ENCODE assay signal across 15 cellular contexts in the genomic region with DNA sequence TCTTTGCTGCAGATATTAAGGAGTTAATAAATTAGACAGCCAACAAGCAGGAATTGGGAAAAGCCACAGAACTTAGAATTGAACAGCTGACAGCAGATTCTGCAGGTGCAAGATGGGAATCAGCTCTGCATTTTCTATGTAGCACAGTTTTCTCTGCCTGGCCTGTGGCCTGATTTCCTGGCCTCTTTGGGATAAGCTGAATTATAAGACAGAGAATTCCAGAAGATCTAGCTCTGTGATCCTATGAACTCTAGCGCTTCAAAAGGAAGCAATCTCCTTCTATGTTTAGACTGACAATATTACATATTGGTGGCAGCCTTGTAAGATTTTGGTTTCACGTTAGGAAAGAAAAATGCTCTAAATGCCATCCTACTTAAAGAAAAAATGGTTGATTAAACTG. TPM values are rescaled to one million over a fixed set of nuclear protein-coding genes. Genes with fewer than 3 reads are reported as not detected.
DNase-seq lines count a peak whose midpoint lies in the region; ATAC-seq and TF ChIP-seq lines count a peak whose summit lies in the region.
"Had no signal": no experiment of that assay in that cellular context is flagged by ENCODE, and none has a peak within 500 bp of the region (broad histone marks: within the 10 kb centered on the region; RNA-seq: fewer than 3 reads in every experiment).

No MANE protein-coding gene starts in this region.

- H3K9me3 Mint-ChIP-seq in activated naive CD8-positive, alpha-beta T cell treated with anti-CD3 and anti-CD28 coated beads, Interleukin-2, amount 50 U/mL, for 24 hours = no peaks in the 10 kb centered on the region
- H3K9me3 Mint-ChIP-seq: CD14-positive monocyte; CD8-positive, alpha-beta T cell had no signal

- H3K9ac ChIP-seq in OCI-LY1 (ENCODE audit: low read length) = no peak overlapping the region

- H3K4me1 Mint-ChIP-seq in activated naive CD8-positive, alpha-beta T cell treated with anti-CD3 and anti-CD28 coated beads, Interleukin-2, amount 50 U/mL, for 24 hours = no peaks in the 10 kb centered on the region
- H3K4me1 Mint-ChIP-seq: CD14-positive monocyte had no signal

- DNase-seq in medulla oblongata (ENCODE audit: extremely low spot score) (peak; percentile 52), NCI-H1092 (lab: John Stamatoyannopoulos, UW) (no peak), SJCRH30 (no peak)
- no peak for DNase-seq in activated naive CD8-positive, alpha-beta T cell treated with anti-CD3 and anti-CD28 coated beads, Interleukin-2, amount 50 U/mL, for 24 hours
- DNase-seq: BE2C; CD8-positive, alpha-beta T cell; COR-L47; DND-41; GDM1 had no signal

- H3K4me3 Mint-ChIP-seq in activated naive CD8-positive, alpha-beta T cell treated with anti-CD3 and anti-CD28 coated beads, Interleukin-2, amount 50 U/mL, for 24 hours = no peak overlapping the region
- H3K4me3 Mint-ChIP-seq: CD14-positive monocyte; CD8-positive, alpha-beta T cell had no signal

- H3K4me1 ChIP-seq in OCI-LY1 (ENCODE audit: insufficient read depth, low read length, severe bottlenecking) = peaks cover 83% of the 10 kb centered on the region
- no peaks in the 10 kb centered on the region for H3K4me1 ChIP-seq in SJCRH30
- H3K4me1 ChIP-seq: BE2C had no signal

- H2AFZ ChIP-seq in OCI-LY1 (ENCODE audit: low read length) = no peak overlapping the region

- no peaks in the 10 kb centered on the region for H3F3A ChIP-seq in OCI-LY1 (ENCODE audit: insufficient read depth, low read length)

- H3K36me3 Mint-ChIP-seq in activated naive CD8-positive, alpha-beta T cell treated with anti-CD3 and anti-CD28 coated beads, Interleukin-2, amount 50 U/mL, for 24 hours (ENCODE audit: low read depth) = no peaks in the 10 kb centered on the region
- H3K36me3 Mint-ChIP-seq: CD14-positive monocyte; CD8-positive, alpha-beta T cell had no signal

- H3K36me3 ChIP-seq in OCI-LY1 (ENCODE audit: insufficient read depth, low read length) (no peaks in the 10 kb centered on the region), SJCRH30 (no peaks in the 10 kb centered on the region)
- H3K36me3 ChIP-seq: BE2C had no signal

- no peaks in the 10 kb centered on the region for H4K20me1 ChIP-seq in OCI-LY1 (ENCODE audit: insufficient read depth, low read length)

- H3K27me3 ChIP-seq in OCI-LY1 (ENCODE audit: insufficient read depth, low read length) (no peaks in the 10 kb centered on the region), SJCRH30 (no peaks in the 10 kb centered on the region)
- H3K27me3 ChIP-seq: BE2C had no signal

- H3K27ac Mint-ChIP-seq in activated naive CD8-positive, alpha-beta T cell treated with anti-CD3 and anti-CD28 coated beads, Interleukin-2, amount 50 U/mL, for 24 hours = no peak overlapping the region
- H3K27ac Mint-ChIP-seq: CD14-positive monocyte; CD8-positive, alpha-beta T cell had no signal

- no peak for ATAC-seq in activated naive CD8-positive, alpha-beta T cell treated with anti-CD3 and anti-CD28 coated beads, Interleukin-2, amount 50 U/mL, for 24 hours
- ATAC-seq: CD8-positive, alpha-beta T cell; HCT116 had no signal

- TF ChIP-seq CTCF in OCI-LY1 (IDR thresholded peaks at IDR 0.05; ENCODE audit: low read length) = no peak

- no peaks in the 10 kb centered on the region for H3K9me2 ChIP-seq in OCI-LY1 (ENCODE audit: low read depth, low read length)

- no peak overlapping the region for H3K4me2 ChIP-seq in OCI-LY1 (ENCODE audit: low read length)

- H3K27ac ChIP-seq in OCI-LY1 (ENCODE audit: low read depth, low read length, poor library complexity, severe bottlenecking) = peak overlapping the region; percentile 35
- peak overlapping the region; percentile 62 for H3K27ac ChIP-seq in cingulate gyrus (ENCODE audit: low read depth, low read length)
- peak overlapping the region; percentile 70 for H3K27ac ChIP-seq in temporal lobe (ENCODE audit: low read depth, low read length)
- no peak overlapping the region for H3K27ac ChIP-seq in SJCRH30
- H3K27ac ChIP-seq: HL-60 had no signal

- H3K4me3 ChIP-seq in OCI-LY1 (ENCODE audit: low read depth, low read length, poor library complexity, severe bottlenecking) (no peak overlapping the region), SJCRH30 (no peak overlapping the region)

- H3K9me3 ChIP-seq in OCI-LY1 (ENCODE audit: low read length) (no peaks in the 10 kb centered on the region), SJCRH30 (replicated peaks) (no peaks in the 10 kb centered on the region)
- H3K9me3 ChIP-seq: BE2C had no signal

- peaks cover 15% of the 10 kb centered on the region for H3K27me3 Mint-ChIP-seq in activated naive CD8-positive, alpha-beta T cell treated with anti-CD3 and anti-CD28 coated beads, Interleukin-2, amount 50 U/mL, for 24 hours

- H3K79me2 ChIP-seq in OCI-LY1 (ENCODE audit: insufficient read depth, low read length) = no peaks in the 10 kb centered on the region

RNA-seq across cellular contexts. Expression of gene SOX2, which starts 24.0 kb away (rescaled TPM):
- total RNA-seq in temporal lobe = 72.0 TPM
- total RNA-seq in SJCRH30 (2014; rRNA removed; shearing (Covaris generic)) = 4.7 and 5.4 TPM in 2 replicates
- total RNA-seq: CD8-positive, alpha-beta T cell had no signal

Comparison
In these comparisons a context has a peak if more than half of its experiments do, and no peak if none do; other contexts are left out.
1. RNA of gene SOX2, which starts 24.0 kb away (total RNA-seq): 72.0 TPM in temporal lobe (single experiment); 4.7 to 5.4 TPM in SJCRH30; every median in the first group is over 10 times any median in the second.